8 cellular contexts compared by ENCODE assay signal in genomic region chr1:213015099-213016050, GRCh38. TPM values are rescaled to one million over a fixed set of nuclear protein-coding genes. Genes with fewer than 3 reads are reported as not detected.
A peak's percentile ranks its signal among the peaks of the same experiment; 100 is the strongest.
DNase-seq lines count a peak whose midpoint lies in the region; ATAC-seq and TF ChIP-seq lines count a peak whose summit lies in the region.

Gene ANGEL2 (minus strand): TSS chr1:213015867. CDS start chr1:213015671, 196 bp downstream.

- H3K4me2 ChIP-seq in KMS-11 = peak within 1 kb of the TSS; percentile 93

- no peaks in the 10 kb centered on the region for H3K27me3 ChIP-seq in KMS-11 (ENCODE audit: insufficient read depth, low read depth)
- no peaks in the 10 kb centered on the region for H3K27me3 ChIP-seq in Peyer's patch
- H3K27me3 ChIP-seq in muscle layer of colon (ENCODE audit: control insufficient read depth in 1 of 2, insufficient read depth in 2 of 2, low read length in 2 of 2) = no peaks in the 10 kb centered on the region

- H3K9ac ChIP-seq in KMS-11 (peak within 1 kb of the TSS; percentile 66), muscle layer of colon (ENCODE audit: low read length) (peak within 1 kb of the TSS; percentile 82)

- H4K20me1 ChIP-seq in KMS-11 (ENCODE audit: insufficient read depth) = no peaks in the 10 kb centered on the region

- H2AFZ ChIP-seq in KMS-11 (ENCODE audit: low read depth) = peak within 1 kb of the TSS; percentile 77

- ATAC-seq in GM21737 (IDR thresholded peaks at IDR 0.05; ENCODE audit: unreplicated experiment) = peak; percentile 91
- peak; percentile 99 for ATAC-seq in esophagus mucosa

- H3K4me1 ChIP-seq in KMS-11 (ENCODE audit: low read depth, poor library complexity, severe bottlenecking) = peaks cover 13% of the 10 kb centered on the region
- H3K4me1 ChIP-seq in Peyer's patch = peaks cover 0 to 10% (median 2%) of the 10 kb centered on the region in 4 donors
- peaks cover 5% of the 10 kb centered on the region for H3K4me1 ChIP-seq in muscle layer of colon (ENCODE audit: insufficient read depth, low read length)

- no peaks in the 10 kb centered on the region for H3K9me3 ChIP-seq in Peyer's patch
- H3K9me3 ChIP-seq in muscle layer of colon (ENCODE audit: low read length) = no peaks in the 10 kb centered on the region

- H3K27ac ChIP-seq in KMS-11 = peak within 1 kb of the TSS; percentile 43
- H3K27ac ChIP-seq in Peyer's patch = peak within 1 kb of the TSS; percentile 86 to 93 (median 88)
- H3K27ac ChIP-seq in muscle layer of colon (ENCODE audit: low read depth, low read length) = peak within 1 kb of the TSS; percentile 87

- H3K4me3 ChIP-seq in KMS-11 (IDR thresholded peaks at IDR 0.05; ENCODE audit: insufficient read depth, low read depth, low read length) (peak within 1 kb of the TSS; percentile 90), Peyer's patch (peak within 1 kb of the TSS; percentile 56 to 80 (median 77)), muscle layer of colon (ENCODE audit: low read depth in 1 of 2, low read length in 2 of 2) (peak within 1 kb of the TSS; percentile 45 to 80)

- H3K36me3 ChIP-seq in KMS-11 (ENCODE audit: insufficient read depth) (0 out of 2 replicates have a peak, but pooled peaks cover 6% of the 10 kb centered on the region), Peyer's patch (peaks cover 0 to 5% (median 0%) of the 10 kb centered on the region in 3 donors), muscle layer of colon (ENCODE audit: insufficient read depth, low read length) (peaks cover 14% of the 10 kb centered on the region)

- TF ChIP-seq POLR2A in Peyer's patch (IDR thresholded peaks at IDR 0.05) = peak; percentile 13 to 59

- DNase-seq in DMS53 treated with DMSO at 0.1 percent for 48 hours (lab: John Stamatoyannopoulos, UW; ENCODE audit: unreplicated experiment) (peak; percentile 96), Peyer's patch (peak; percentile 95 to 99 (median 97))
- DNase-seq in activated T-cell treated with anti-CD3 and anti-CD28 coated beads, Interleukin-2, amount 50 U/mL, for 48 hours = peak; percentile 95 to 96
- peak; percentile 89 for DNase-seq in stimulated activated CD8-positive, alpha-beta memory T cell treated with anti-CD3 and anti-CD28 coated beads, Interleukin-7, amount 100 ng/mL, for 24 hours (ENCODE audit: low read depth)

- TF ChIP-seq CTCF in KMS-11 (conservative IDR thresholded peaks at IDR 0.05; ENCODE audit: low read depth, low read length) (no peak), Peyer's patch (IDR thresholded peaks at IDR 0.05) (no peak)

- H3K79me2 ChIP-seq in KMS-11 (ENCODE audit: insufficient read depth, low read depth) = peaks cover 17% of the 10 kb centered on the region

RNA-seq across cellular contexts. Expression of gene ANGEL2, which starts in this region (rescaled TPM):
- 10 to 100 TPM; 21.1 to 62.7 (median 46.7) TPM for total RNA-seq in Peyer's patch
- 16.0 TPM for total RNA-seq in esophagus mucosa

Comparison
In these comparisons a context has a peak if more than half of its experiments do, and no peak if none do; other contexts are left out.
1. Peak in every context shown above with its lines: DNase-seq, ATAC-seq, H3K4me3 ChIP-seq and H3K27ac ChIP-seq.